In the genomic region with DNA sequence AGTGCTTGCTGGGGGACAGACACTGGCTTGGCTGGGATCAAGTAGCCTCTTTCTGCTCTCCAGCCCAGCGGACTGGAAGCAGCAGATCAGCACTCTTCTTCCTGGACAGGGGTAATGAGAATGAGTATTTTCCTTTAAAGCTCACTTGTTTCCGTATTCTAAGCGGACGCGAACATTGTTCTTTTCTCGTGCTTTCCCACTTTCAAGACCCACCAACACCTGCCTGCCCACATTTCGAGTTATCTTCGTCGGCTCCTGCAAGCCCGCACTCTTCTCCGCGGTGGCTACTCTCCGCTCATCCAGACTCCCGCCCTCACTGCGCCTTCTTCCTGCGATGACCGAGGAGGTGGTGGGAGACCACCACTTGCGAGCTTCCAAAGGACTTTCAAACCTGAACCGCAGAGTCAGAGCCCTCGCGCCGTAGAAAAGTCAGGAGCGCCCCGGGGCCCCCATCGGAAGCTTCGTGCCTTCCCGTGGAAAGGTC, we compare ENCODE assay signal across 8 cellular contexts. TPM values are rescaled to one million over a fixed set of nuclear protein-coding genes. Genes with fewer than 3 reads are reported as not detected.
A peak's percentile ranks its signal among the peaks of the same experiment; 100 is the strongest.
DNase-seq lines count a peak whose midpoint lies in the region; ATAC-seq and TF ChIP-seq lines count a peak whose summit lies in the region.

No MANE protein-coding gene starts in this region.

- DNase-seq in HEK293T (ENCODE audit: extremely low spot score) (peak; percentile 26), RPMI7951 (ENCODE audit: low read depth) (peak; percentile 64), breast epithelium (ENCODE audit: low spot score in 2 of 2) (peak in 1 of 2 donors; percentile 50), iPS-NIHi11 (ENCODE audit: low spot score) (peak; percentile 38), sciatic nerve (ENCODE audit: low spot score) (peak; percentile 66)

- H4K20me1 ChIP-seq in BLaER1, result peaks cover 14% of the 10 kb centered on the region; the same call in 1 of the 2 replicates

- intact Hi-C loops in breast epithelium (cut with DNase I; ENCODE audit: low total_unique reads) (no loop called here), sciatic nerve (cut with DNase I) (loop anchor here (5.0 kb wide), 1 partner anchor 958 kb away; no protein-coding TSS in a partner anchor)

- H3K4me1 ChIP-seq in BLaER1 (peaks cover 35% of the 10 kb centered on the region), breast epithelium (no peaks in the 10 kb centered on the region)

- no peaks in the 10 kb centered on the region for H3K27me3 ChIP-seq in BLaER1
- H3K27me3 ChIP-seq in breast epithelium, result no peaks in the 10 kb centered on the region

- peak overlapping the region; percentile 90 for H3K4me2 ChIP-seq in BLaER1

- peak overlapping the region; percentile 95 for H3K9ac ChIP-seq in BLaER1

- no peak for TF ChIP-seq CTCF in breast epithelium (IDR thresholded peaks at IDR 0.05)

- H3K9me3 ChIP-seq in BLaER1 (no peaks in the 10 kb centered on the region), breast epithelium (no peaks in the 10 kb centered on the region)

- no peaks in the 10 kb centered on the region for H3K36me3 ChIP-seq in BLaER1
- H3K36me3 ChIP-seq in breast epithelium, result no peaks in the 10 kb centered on the region

- peak overlapping the region; percentile 84 for H3K4me3 ChIP-seq in BLaER1
- peak overlapping the region; percentile 71 to 97 (median 74) for H3K4me3 ChIP-seq in breast epithelium

- ATAC-seq in sciatic nerve, result peak; percentile 68
- ATAC-seq in HG02938 (IDR thresholded peaks at IDR 0.05; ENCODE audit: unreplicated experiment), result no peak
- no peak for ATAC-seq in HG02870 (IDR thresholded peaks at IDR 0.05; ENCODE audit: unreplicated experiment)

- POLR2A ChIA-PET in HEK293T (lab: Yijun Ruan, JAX), result no interaction called here

- CTCF ChIA-PET in HEK293T (lab: Yijun Ruan, JAX), result no interaction called here

- H3K27ac ChIP-seq in BLaER1 (peak overlapping the region; percentile 95), breast epithelium (peak overlapping the region; percentile 91 to 95)

- no peak for TF ChIP-seq POLR2A in breast epithelium (IDR thresholded peaks at IDR 0.05)

TF ChIP-seq in HEK293T, 16 proteins besides CTCF, POLR2A, EP300 and RAD21:
- TF ChIP-seq L3MBTL2 (conservative IDR thresholded peaks at IDR 0.05) (peak; percentile 69; the same call in 1 of the 2 replicates), FOXA1 (IDR thresholded peaks at IDR 0.05) (no peak)
TF ChIP-seq in HEK293T: peak in this region for 1.

RNA-seq across cellular contexts. Expression of a gene that starts 1.6 kb away (rescaled TPM):
- total RNA-seq in RPMI7951 (2014; rRNA removed; shearing (Covaris generic)), result 0.39 and 1.6 TPM in 2 replicates
- 100 to 1,000 TPM in 1 of 3 donors, 10 to 100 TPM in 2; 12.8 to 136 (median 24.6) TPM for total RNA-seq in breast epithelium
- 10.0 TPM for total RNA-seq in sciatic nerve
